In the genomic region with DNA sequence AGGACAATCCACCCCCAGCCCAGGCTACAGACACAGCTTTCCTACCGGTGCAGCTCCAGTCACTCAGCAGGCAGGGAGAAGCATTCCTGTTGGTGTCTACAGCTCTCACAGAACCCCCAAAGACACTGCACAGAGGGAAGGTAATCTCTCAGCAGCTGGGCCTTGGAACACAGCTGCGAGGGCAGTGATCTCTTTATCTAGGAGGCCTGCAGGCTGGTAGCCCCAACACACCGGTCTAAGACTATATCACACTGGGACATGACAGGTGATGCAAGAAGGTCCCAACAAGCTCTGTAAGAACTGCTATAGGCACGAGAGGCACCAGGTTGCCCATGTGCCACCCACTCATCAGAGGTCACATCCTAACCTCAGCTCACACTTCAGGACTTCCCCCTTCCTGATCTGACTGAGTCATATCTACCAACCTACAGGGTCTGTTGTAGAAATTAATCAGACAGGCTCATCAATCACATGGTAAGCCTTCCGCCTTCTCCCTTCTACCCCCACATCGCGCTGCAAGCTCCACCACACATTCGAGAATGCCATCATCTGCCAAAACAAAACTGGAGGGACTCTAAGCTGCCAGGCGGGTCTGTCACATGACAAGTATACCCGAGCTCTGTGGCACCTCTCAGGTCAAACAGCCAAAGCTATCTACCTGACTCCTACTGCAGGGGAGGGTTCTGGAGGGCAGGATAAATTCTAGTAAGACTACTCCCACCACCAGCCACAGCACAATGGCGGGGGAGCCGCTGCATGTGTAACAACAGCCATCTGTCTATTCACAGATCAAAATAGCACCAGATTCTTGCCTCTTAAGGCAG, we compare ENCODE assay signal across 8 cellular contexts. TPM values are rescaled to one million over a fixed set of nuclear protein-coding genes. Genes with fewer than 3 reads are reported as not detected.
DNase-seq lines count a peak whose midpoint lies in the region; ATAC-seq, FAIRE-seq and TF ChIP-seq lines count a peak whose summit lies in the region.

No MANE protein-coding gene starts in this region.

- no peak for TF ChIP-seq POLR2A in GM12892 (IDR thresholded peaks at IDR 0.05; ENCODE audit: low read depth, low read length)

- intact Hi-C loops in head of caudate nucleus (cut with DNase I), result no loop called here

- no peak for DNase-seq in GM12892 (ENCODE audit: insufficient read length)
- DNase-seq in NCI-H82 treated with DMSO at 0.1 percent for 48 hours (lab: John Stamatoyannopoulos, UW; ENCODE audit: unreplicated experiment), result peak; percentile 56
- peak; percentile 74 for DNase-seq in activated T-cell treated with anti-CD3 and anti-CD28 coated beads for 24 hours (ENCODE audit: low read depth)
- peak; percentile 51 to 94 (median 79) for DNase-seq in head of caudate nucleus
- DNase-seq in stimulated activated CD4-positive, alpha-beta T cell treated with anti-CD3 and anti-CD28 coated beads, Interleukin-1b, Interleukin-23, amount 100 ng/mL, for 4 hours (ENCODE audit: low read depth in 2 of 2), result peak; percentile 51 to 68
- no peak for DNase-seq in HuH-7.5 (ENCODE audit: low spot score)
- DNase-seq in epidermal melanocyte (ENCODE audit: insufficient read length, low spot score), result no peak

- peak; percentile 54 for ATAC-seq in HG02642 (IDR thresholded peaks at IDR 0.05; ENCODE audit: poor library complexity, unreplicated experiment)

- peak; percentile 96 for FAIRE-seq in GM12892 (lab: Jason Lieb, UNC)

RNA-seq across cellular contexts. Expression of gene FAM53B, which starts 26.1 kb away (rescaled TPM):
- 6.0 TPM for polyA plus RNA-seq in GM12892 (2012; ENCODE audit: missing spikeins)

Comparison
In these comparisons a context has a peak if more than half of its experiments do, and no peak if none do; other contexts are left out.
1. DNase-seq: peak in NCI-H82 treated with DMSO at 0.1 percent for 48 hours (single experiment), activated T-cell treated with anti-CD3 and anti-CD28 coated beads for 24 hours (single experiment), head of caudate nucleus (42 of 42) and stimulated activated CD4-positive, alpha-beta T cell treated with anti-CD3 and anti-CD28 coated beads, Interleukin-1b, Interleukin-23, amount 100 ng/mL, for 4 hours (2 of 2); none in GM12892 (single experiment), HuH-7.5 (single experiment) and epidermal melanocyte (single experiment).